22 cellular contexts compared by ENCODE assay signal in the genomic region with DNA sequence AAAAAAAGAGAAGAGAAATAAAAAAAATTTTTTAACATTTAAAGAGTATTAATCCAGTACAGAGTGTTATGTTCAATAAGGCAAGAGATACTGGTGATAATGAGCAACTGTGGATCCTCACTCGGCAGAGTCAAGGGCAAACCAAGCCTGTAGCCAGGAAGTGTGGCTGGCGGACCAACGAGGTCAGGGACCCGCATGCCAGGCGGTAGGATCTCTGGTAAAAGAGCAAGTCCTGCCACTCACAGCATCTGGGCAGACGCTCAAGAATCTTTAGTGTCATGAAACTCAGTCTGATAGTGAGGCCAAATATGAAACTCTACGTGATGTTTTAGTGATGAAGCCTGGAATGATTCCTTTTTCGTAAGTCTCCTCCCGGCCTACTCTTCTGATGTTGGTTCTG. TPM values are rescaled to one million over a fixed set of nuclear protein-coding genes. Genes with fewer than 3 reads are reported as not detected.
DNase-seq lines count a peak whose midpoint lies in the region; ATAC-seq and TF ChIP-seq lines count a peak whose summit lies in the region.
"Had no signal": no experiment of that assay in that cellular context is flagged by ENCODE, and none has a peak within 500 bp of the region (broad histone marks: within the 10 kb centered on the region; RNA-seq: fewer than 3 reads in every experiment).

No MANE protein-coding gene starts in this region.

- H2BK15ac ChIP-seq in mesenchymal stem cell (ENCODE audit: low read depth, poor library complexity, severe bottlenecking): no peak overlapping the region

- H4K8ac ChIP-seq in mesenchymal stem cell (ENCODE audit: low read length): no peak overlapping the region

- WGBS in adrenal gland, 4 donors: 33 to 62% (median 49%) methylated on average over 9 of the region's 9 CpGs
- 97% methylated on average over 9 of the region's 9 CpGs for WGBS in mesenchymal stem cell

- no peak overlapping the region for H3K4ac ChIP-seq in mesenchymal stem cell (ENCODE audit: low read depth in 1 of 2, low read length in 2 of 2)

- H3K9ac ChIP-seq in mesenchymal stem cell (ENCODE audit: low read length) (no peak overlapping the region), Karpas-422 (ENCODE audit: low read length) (no peak overlapping the region)

- no peaks in the 10 kb centered on the region for H3K79me2 ChIP-seq in Karpas-422 (ENCODE audit: low read length)

- peak; percentile 86 to 89 for ATAC-seq in left cardiac atrium
- peak; percentile 17 for ATAC-seq in left lobe of liver
- ATAC-seq in upper lobe of right lung: no peak
- ATAC-seq: Panc1 had no signal

- no peak overlapping the region for H2AK5ac ChIP-seq in mesenchymal stem cell (ENCODE audit: low read length, severe bottlenecking)

- TF ChIP-seq CTCF in adrenal gland (IDR thresholded peaks at IDR 0.05) (no peak), upper lobe of right lung (IDR thresholded peaks at IDR 0.05) (no peak)

- no peak overlapping the region for H2BK120ac ChIP-seq in mesenchymal stem cell (ENCODE audit: low read depth, low read length)

- H3K9me3 ChIP-seq in adrenal gland (replicated peaks in 1 of 3) (no peaks in the 10 kb centered on the region), upper lobe of right lung (no peaks in the 10 kb centered on the region), mesenchymal stem cell (ENCODE audit: control insufficient read depth, low read length) (no peaks in the 10 kb centered on the region), Karpas-422 (ENCODE audit: low read length) (no peaks in the 10 kb centered on the region)
- H3K9me3 ChIP-seq: Caco-2 had no signal

- H3K14ac ChIP-seq in mesenchymal stem cell (ENCODE audit: low read length in 2 of 2): no peak overlapping the region

- H2BK5ac ChIP-seq in mesenchymal stem cell (ENCODE audit: low read depth, low read length, poor library complexity, severe bottlenecking): no peak overlapping the region

- intact Hi-C loops in adrenal gland (cut with DNase I) (no loop called here), left cardiac atrium (cut with DNase I) (no loop called here), upper lobe of right lung (cut with DNase I) (no loop called here)

- H3K4me2 ChIP-seq in mesenchymal stem cell (ENCODE audit: low read length, poor library complexity, severe bottlenecking) (no peak overlapping the region), Karpas-422 (ENCODE audit: low read depth, low read length, poor library complexity, severe bottlenecking) (no peak overlapping the region)

- no peak overlapping the region for H2BK12ac ChIP-seq in mesenchymal stem cell (ENCODE audit: low read length in 2 of 2)

- DNase-seq in adrenal gland (peak; percentile 47 to 86 (median 83)), left cardiac atrium (peak; percentile 51), left lobe of liver (ENCODE audit: low spot score) (no peak), upper lobe of right lung (peak; percentile 22), COLO829 (ENCODE audit: low spot score) (no peak), mesenchymal stem cell (no peak), Karpas-422 (no peak)
- DNase-seq: C1 segment of cervical spinal cord; Caco-2; CD4-positive, alpha-beta memory T cell; MV-4-11; NCI-H1105; NCI-H146; NCI-H1930; NCI-H2107; NCI-H446 treated with DMSO at 0.1 percent for 48 hours; NCI-H526; SIG-M5 had no signal

- peaks cover 0 to 46% of the 10 kb centered on the region in 2 donors for H3K36me3 ChIP-seq in adrenal gland (replicated peaks in 1 of 2)
- peaks cover 64% of the 10 kb centered on the region for H3K36me3 ChIP-seq in upper lobe of right lung
- peaks cover 38 to 80% of the 10 kb centered on the region in 2 experiments for H3K36me3 ChIP-seq in mesenchymal stem cell (ENCODE audit: control insufficient read depth in 1 of 2, insufficient read depth in 2 of 2, low read depth in 1 of 2, low read length in 2 of 2)
- peaks cover 37% of the 10 kb centered on the region; the same call in 1 of the 2 replicates for H3K36me3 ChIP-seq in Karpas-422 (ENCODE audit: insufficient read depth, low read length)

- H3K4me1 ChIP-seq in adrenal gland (replicated peaks in 1 of 2): peaks cover 0 to 9% of the 10 kb centered on the region in 2 donors
- H3K4me1 ChIP-seq in upper lobe of right lung: no peaks in the 10 kb centered on the region
- H3K4me1 ChIP-seq in mesenchymal stem cell (ENCODE audit: control insufficient read depth, insufficient read depth, low read depth, low read length): no peaks in the 10 kb centered on the region
- H3K4me1 ChIP-seq in Karpas-422 (ENCODE audit: low read length): no peaks in the 10 kb centered on the region
- H3K4me1 ChIP-seq: Caco-2 had no signal

- H3K27ac ChIP-seq in adrenal gland: peak overlapping the region in 4 of 5 donors; percentile 1 to 28 (median 17)
- H3K27ac ChIP-seq in upper lobe of right lung: no peak overlapping the region
- H3K27ac ChIP-seq in mesenchymal stem cell (ENCODE audit: low read length, poor library complexity, severe bottlenecking): no peak overlapping the region
- no peak overlapping the region for H3K27ac ChIP-seq in Karpas-422 (ENCODE audit: low read length)
- H3K27ac ChIP-seq: HL-60, RWPE1, SK-N-MC had no signal

- no peaks in the 10 kb centered on the region for H3K9me2 ChIP-seq in Karpas-422 (replicated peaks; ENCODE audit: insufficient read depth, low read length)

- H3K27me3 ChIP-seq in adrenal gland: no peaks in the 10 kb centered on the region
- H3K27me3 ChIP-seq in upper lobe of right lung: no peaks in the 10 kb centered on the region
- H3K27me3 ChIP-seq in mesenchymal stem cell (ENCODE audit: control insufficient read depth in 1 of 2, insufficient read depth in 1 of 2, low read length in 2 of 2): no peaks in the 10 kb centered on the region
- H3K27me3 ChIP-seq in Karpas-422 (ENCODE audit: low read length): no peaks in the 10 kb centered on the region

- no peaks in the 10 kb centered on the region for H4K20me1 ChIP-seq in Karpas-422 (ENCODE audit: insufficient read depth, low read depth, low read length)

- H3K4me3 ChIP-seq in adrenal gland: no peak overlapping the region
- no peak overlapping the region for H3K4me3 ChIP-seq in upper lobe of right lung
- H3K4me3 ChIP-seq in mesenchymal stem cell (ENCODE audit: insufficient read depth in 1 of 2, low read depth in 1 of 2, low read length in 2 of 2): no peak overlapping the region
- H3K4me3 ChIP-seq in Karpas-422 (ENCODE audit: low read length): no peak overlapping the region
- H3K4me3 ChIP-seq: SK-N-MC had no signal

- no peak overlapping the region for H4K91ac ChIP-seq in mesenchymal stem cell (ENCODE audit: low read length)

- no peak overlapping the region for H3K23ac ChIP-seq in mesenchymal stem cell (ENCODE audit: low read length in 2 of 2)

- H2AFZ ChIP-seq in mesenchymal stem cell (ENCODE audit: low read depth, low read length) (no peak overlapping the region), Karpas-422 (ENCODE audit: low read length) (no peak overlapping the region)

- TF ChIP-seq POLR2A in adrenal gland (IDR thresholded peaks at IDR 0.05): no peak

- peaks cover 2% of the 10 kb centered on the region for H3K79me1 ChIP-seq in mesenchymal stem cell (replicated peaks; ENCODE audit: low read length, poor library complexity, severe bottlenecking)

- no peak overlapping the region for H3K18ac ChIP-seq in mesenchymal stem cell (ENCODE audit: low read depth in 1 of 2, low read length in 2 of 2)

RNA-seq across cellular contexts. Expression of gene GEMIN4, which starts 8.3 kb away (rescaled TPM):
- total RNA-seq in adrenal gland (10 to 100 TPM; 11.8 to 22.8 (median 15.3) TPM), left cardiac atrium (10 to 100 TPM; 11.8 to 15.4 TPM), left lobe of liver (7.4 TPM), upper lobe of right lung (23.0 TPM)
- polyA plus RNA-seq in adrenal gland: 10 to 100 TPM in 1 of 3 donors, 1 to 10 TPM in 2; 5.3 to 11.9 (median 8.4) TPM
- 6.4 TPM for polyA plus RNA-seq in mesenchymal stem cell (2013, experiment 1 of 2)
- polyA plus RNA-seq in mesenchymal stem cell (2013, experiment 2 of 2): 6.6 TPM
- 20.2 and 31.1 TPM in 2 replicates for total RNA-seq in Karpas-422 (2014; rRNA removed; shearing (Covaris generic); ENCODE audit: low replicate concordance)

RNA-seq across cellular contexts. Expression of gene GLOD4, which starts 21.7 kb away (rescaled TPM):
- total RNA-seq in adrenal gland (10 to 100 TPM; 57.1 to 88.7 (median 74.3) TPM), left cardiac atrium (10 to 100 TPM; 32.7 to 41.1 TPM), left lobe of liver (35.4 TPM), upper lobe of right lung (55.5 TPM)
- polyA plus RNA-seq in adrenal gland: 100 to 1,000 TPM in 1 of 3 donors, 10 to 100 TPM in 2; 29.8 to 106 (median 33.2) TPM
- 35.2 TPM for polyA plus RNA-seq in mesenchymal stem cell (2013, experiment 1 of 2)
- polyA plus RNA-seq in mesenchymal stem cell (2013, experiment 2 of 2): 34.5 TPM
- total RNA-seq in Karpas-422 (2014; rRNA removed; shearing (Covaris generic); ENCODE audit: low replicate concordance): 44.0 and 46.2 TPM in 2 replicates

RNA-seq across cellular contexts. Expression of gene MRM3, which starts 21.8 kb away (rescaled TPM):
- total RNA-seq in adrenal gland: 10 to 100 TPM; 18.0 to 26.2 (median 19.8) TPM
- 10 to 100 TPM; 12.9 to 15.4 (median 13.0) TPM for polyA plus RNA-seq in adrenal gland
- 10 to 100 TPM; 14.9 to 17.7 TPM for total RNA-seq in left cardiac atrium
- 13.3 TPM for total RNA-seq in left lobe of liver
- 12.1 TPM for total RNA-seq in upper lobe of right lung
- 6.9 TPM for polyA plus RNA-seq in mesenchymal stem cell (2013, experiment 1 of 2)
- polyA plus RNA-seq in mesenchymal stem cell (2013, experiment 2 of 2): 6.6 TPM
- 11.9 and 17.5 TPM in 2 replicates for total RNA-seq in Karpas-422 (2014; rRNA removed; shearing (Covaris generic); ENCODE audit: low replicate concordance)

RNA-seq across cellular contexts. Expression of gene TLCD3A, which starts 28.0 kb away (rescaled TPM):
- total RNA-seq in adrenal gland (1 to 10 TPM in 7 of 8 donors, under 1 TPM in 1; 0.72 to 8.7 (median 5.0) TPM), left cardiac atrium (1 to 10 TPM; 4.8 to 8.3 TPM), left lobe of liver (0.50 TPM), upper lobe of right lung (11.9 TPM)
- polyA plus RNA-seq in adrenal gland: 1 to 10 TPM; 2.2 to 6.6 (median 2.6) TPM
- 29.2 TPM for polyA plus RNA-seq in mesenchymal stem cell (2013, experiment 1 of 2)
- polyA plus RNA-seq in mesenchymal stem cell (2013, experiment 2 of 2): 30.4 TPM
- 25.8 and 27.4 TPM in 2 replicates for total RNA-seq in Karpas-422 (2014; rRNA removed; shearing (Covaris generic); ENCODE audit: low replicate concordance)

RNA-seq across cellular contexts. Expression of gene VPS53, which starts 45.7 kb away (rescaled TPM):
- total RNA-seq in adrenal gland (10 to 100 TPM; 20.1 to 87.7 (median 48.8) TPM), left cardiac atrium (10 to 100 TPM; 39.7 to 61.9 TPM), left lobe of liver (25.5 TPM), upper lobe of right lung (79.5 TPM)
- polyA plus RNA-seq in adrenal gland: 10 to 100 TPM; 12.6 to 26.5 (median 19.1) TPM
- 19.2 TPM for polyA plus RNA-seq in mesenchymal stem cell (2013, experiment 1 of 2)
- polyA plus RNA-seq in mesenchymal stem cell (2013, experiment 2 of 2): 19.3 TPM
- total RNA-seq in Karpas-422 (2014; rRNA removed; shearing (Covaris generic); ENCODE audit: low replicate concordance): 8.0 and 14.1 TPM in 2 replicates

Comparison
In these comparisons a context has a peak if more than half of its experiments do, and no peak if none do; other contexts are left out.
1. DNase-seq: peak in adrenal gland (7 of 7), left cardiac atrium (single experiment) and upper lobe of right lung (single experiment); none in left lobe of liver (single experiment), COLO829 (single experiment), mesenchymal stem cell (single experiment) and Karpas-422 (single experiment).
2. H3K27ac ChIP-seq: peak in adrenal gland (4 of 5); none in upper lobe of right lung (single experiment), mesenchymal stem cell (single experiment) and Karpas-422 (single experiment).